Comparison of ENCODE assay signal across 1 cellular context in genomic region chr14:92922883-92923743, GRCh38.
TF ChIP-seq lines count a peak whose summit lies in the region.

Gene CHGA (plus strand): TSS chr14:92923150. CDS start chr14:92923360, 210 bp downstream.

TF ChIP-seq in HEK293, 187 proteins besides CTCF, POLR2A, EP300 and RAD21 (continued from another document and continues in another):
- TF ChIP-seq ZNF518A (tag by site-specific recombination; conservative IDR thresholded peaks at IDR 0.05; ENCODE audit: low read depth) (no peak), ZNF449 (tag by site-specific recombination; IDR thresholded peaks at IDR 0.05) (no peak), ZSCAN16 (tag by site-specific recombination; IDR thresholded peaks at IDR 0.05) (no peak), SCRT2 (tag by site-specific recombination; IDR thresholded peaks at IDR 0.05) (no peak), ZIC2 (tag by site-specific recombination; IDR thresholded peaks at IDR 0.05) (peak; percentile 19; the same call in 1 of the 2 replicates), ZEB2 (tag by site-specific recombination; IDR thresholded peaks at IDR 0.05) (no peak), ZFP41 (tag by site-specific recombination; IDR thresholded peaks at IDR 0.05; ENCODE audit: borderline replicate concordance) (no peak), ZNF202 (tag by site-specific recombination; IDR thresholded peaks at IDR 0.05; ENCODE audit: borderline replicate concordance) (no peak), MYNN (tag by site-specific recombination; IDR thresholded peaks at IDR 0.05; ENCODE audit: borderline replicate concordance) (no peak), ZNF221 (tag by site-specific recombination; IDR thresholded peaks at IDR 0.05; ENCODE audit: borderline replicate concordance) (no peak), ZNF654 (tag by site-specific recombination; IDR thresholded peaks at IDR 0.05; ENCODE audit: low read depth) (no peak), SP2 (tag by site-specific recombination; IDR thresholded peaks at IDR 0.05) (peak; percentile 41), ZFP3 (tag by site-specific recombination; IDR thresholded peaks at IDR 0.05; ENCODE audit: low read depth) (no peak), ZNF10 (tag by site-specific recombination; IDR thresholded peaks at IDR 0.05) (no peak), GLIS2 (tag by site-specific recombination; IDR thresholded peaks at IDR 0.05) (peak; percentile 80), ZNF114 (tag by site-specific recombination; IDR thresholded peaks at IDR 0.05) (no peak), ZSCAN18 (tag by site-specific recombination; IDR thresholded peaks at IDR 0.05) (no peak), ZNF624 (tag by site-specific recombination; IDR thresholded peaks at IDR 0.05) (no peak), ZNF701 (tag by site-specific recombination; IDR thresholded peaks at IDR 0.05) (no peak), OVOL3 (tag by site-specific recombination; IDR thresholded peaks at IDR 0.05) (no peak), ZNF549 (tag by site-specific recombination; IDR thresholded peaks at IDR 0.05) (no peak), ZNF140 (tag by site-specific recombination; IDR thresholded peaks at IDR 0.05) (no peak), ZNF324 (tag by site-specific recombination; IDR thresholded peaks at IDR 0.05) (no peak), FEZF1 (tag by site-specific recombination; IDR thresholded peaks at IDR 0.05) (no peak), ZNF561 (tag by site-specific recombination; IDR thresholded peaks at IDR 0.05; ENCODE audit: borderline replicate concordance) (no peak), ZNF175 (tag by site-specific recombination; IDR thresholded peaks at IDR 0.05) (no peak), BCL11B (tag by site-specific recombination; IDR thresholded peaks at IDR 0.05; ENCODE audit: low read depth) (0 out of 2 replicates have a peak, but pooled peaks have one; percentile 43), ZNF138 (tag by site-specific recombination; IDR thresholded peaks at IDR 0.05; ENCODE audit: borderline replicate concordance) (no peak), ZNF26 (tag by site-specific recombination; IDR thresholded peaks at IDR 0.05) (no peak), KLF1 (tag by site-specific recombination; IDR thresholded peaks at IDR 0.05) (0 out of 2 replicates have a peak, but pooled peaks have one; percentile 20), ZNF398 (tag by site-specific recombination; IDR thresholded peaks at IDR 0.05) (peak; percentile 48; the same call in 1 of the 2 replicates), REST (tag by site-specific recombination; IDR thresholded peaks at IDR 0.05) (peak; percentile 99), ZBTB7A (tag by site-specific recombination; IDR thresholded peaks at IDR 0.05; ENCODE audit: low read depth) (no peak), ZNF404 (tag by site-specific recombination; IDR thresholded peaks at IDR 0.05) (no peak), IKZF3 (tag by site-specific recombination; IDR thresholded peaks at IDR 0.05) (no peak), ZNF521 (tag by site-specific recombination; IDR thresholded peaks at IDR 0.05) (no peak), ZNF488 (tag by site-specific recombination; IDR thresholded peaks at IDR 0.05) (no peak), ZFHX2 (tag by site-specific recombination; conservative IDR thresholded peaks at IDR 0.05) (peak; percentile 87), KLF16 (tag by site-specific recombination; IDR thresholded peaks at IDR 0.05) (peak; percentile 60; the same call in 1 of the 2 replicates), ZNF558 (tag by site-specific recombination; IDR thresholded peaks at IDR 0.05) (no peak), ZNF510 (tag by site-specific recombination; IDR thresholded peaks at IDR 0.05; ENCODE audit: insufficient replicate concordance) (no peak), BCL6B (tag by site-specific recombination; IDR thresholded peaks at IDR 0.05) (no peak), ZNF768 (tag by site-specific recombination; IDR thresholded peaks at IDR 0.05) (no peak), ZNF211 (tag by site-specific recombination; IDR thresholded peaks at IDR 0.05; ENCODE audit: low read depth) (no peak), ZBTB20 (tag by site-specific recombination; IDR thresholded peaks at IDR 0.05) (no peak), ZNF48 (tag by site-specific recombination; IDR thresholded peaks at IDR 0.05) (no peak), ELK4 (IDR thresholded peaks at IDR 0.05; ENCODE audit: borderline replicate concordance, low read depth, low read length) (no peak)
